ENCODE assay signal across 34 cellular contexts in the genomic region with DNA sequence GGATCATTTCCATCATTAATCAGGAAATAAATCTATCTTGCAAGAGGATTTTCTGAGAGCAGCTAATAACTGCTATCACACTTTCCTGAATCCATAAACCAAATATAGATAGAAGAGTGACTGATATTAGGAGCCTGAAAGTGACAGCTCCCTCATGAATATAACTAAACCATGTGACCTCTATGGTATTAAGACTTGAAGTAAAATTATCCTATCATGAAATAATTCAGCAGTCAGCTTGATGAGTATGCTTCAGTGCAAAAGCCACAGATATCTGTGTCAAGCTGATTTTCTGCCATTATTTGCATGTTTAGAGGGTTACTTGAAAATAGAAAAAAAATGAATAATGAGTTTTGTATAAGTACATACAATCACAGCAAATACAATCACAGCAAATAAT.
"Had no signal": no experiment of that assay in that cellular context is flagged by ENCODE, and none has a peak within 500 bp of the region (broad histone marks: within the 10 kb centered on the region; RNA-seq: fewer than 3 reads in every experiment).

No MANE protein-coding gene starts in this region.

- H3K9ac ChIP-seq: KMS-11 had no signal

- H3K4me2 ChIP-seq: KMS-11 had no signal

- H3K27ac ChIP-seq: KMS-11 had no signal

- H3K4me3 ChIP-seq: MG63 had no signal

- H3K27me3 ChIP-seq: MG63 had no signal

- H3K36me3 ChIP-seq: MG63 had no signal

- H3K9me3 ChIP-seq: MG63 had no signal

- DNase-seq: Karpas-422, Kasumi-1, MG63, MM.1S, MV-4-11, NCI-H1048, NCI-H1092, NCI-H1092 treated with DMSO at 0.1 percent for 48 hours, NCI-H1105, NCI-H1105 treated with DMSO at 0.1 percent for 48 hours, NCI-H1417, NCI-H1417 treated with DMSO at 0.1 percent for 48 hours, NCI-H1436, NCI-H1436 treated with DMSO at 0.1 percent for 48 hours, NCI-H146, NCI-H1694, NCI-H1694 treated with DMSO at 0.1 percent for 48 hours, NCI-H187, NCI-H187 treated with DMSO at 0.1 percent for 48 hours, NCI-H1930, NCI-H2029, NCI-H2029 treated with DMSO at 0.1 percent for 48 hours, NCI-H2081, NCI-H2081 treated with DMSO at 0.1 percent for 48 hours, NCI-H2107, NCI-H2171, NCI-H2171 treated with DMSO at 0.1 percent for 48 hours, NCI-H2227 treated with DMSO at 0.1 percent for 48 hours, NCI-H226, NCI-H345, NCI-H446, NCI-H446 treated with DMSO at 0.1 percent for 48 hours, NCI-H510A had no signal
